15 cellular contexts compared by ENCODE assay signal in the genomic region with DNA sequence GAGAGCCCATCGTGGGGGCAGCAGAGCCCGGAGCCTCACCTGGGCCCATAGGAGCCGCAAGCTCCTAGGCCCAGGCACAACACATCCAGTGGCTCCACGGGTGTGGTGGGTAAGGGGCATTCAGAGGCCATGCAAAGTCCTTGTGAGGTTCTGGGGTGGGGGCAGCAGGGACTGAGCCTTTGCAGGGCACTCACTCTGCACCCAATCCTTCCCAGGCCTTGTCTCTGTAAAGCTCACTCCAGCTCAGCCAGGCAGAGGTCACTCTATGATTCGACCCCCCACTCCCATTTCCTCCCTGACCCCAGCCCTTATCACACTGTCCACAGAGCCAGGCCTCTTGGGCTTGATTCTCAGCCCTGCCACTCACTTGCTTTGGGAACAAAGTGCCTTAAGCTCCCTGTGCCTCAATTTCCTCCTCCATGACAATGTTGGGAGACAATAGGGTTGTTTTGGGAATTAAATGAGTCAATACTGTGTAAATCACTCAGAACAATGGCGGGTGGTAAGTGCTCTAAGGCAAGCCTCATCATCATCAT.
"Had no signal": no experiment of that assay in that cellular context is flagged by ENCODE, and none has a peak within 500 bp of the region (broad histone marks: within the 10 kb centered on the region; RNA-seq: fewer than 3 reads in every experiment).

No MANE protein-coding gene starts in this region.

- DNase-seq: activated CD4-positive, alpha-beta T cell treated with anti-CD3 and anti-CD28 coated beads for 1 hour; activated CD4-positive, alpha-beta T cell treated with anti-CD3 and anti-CD28 coated beads, Interleukin-2, amount 50 U/mL, for 48 hours; activated naive CD4-positive, alpha-beta T cell; glutamatergic neuron; immature natural killer cell; nephron progenitor cell; small intestine; transverse colon had no signal

- H3K27ac ChIP-seq: dorsolateral prefrontal cortex, esophagus muscularis mucosa, transverse colon had no signal

- H3K36me3 ChIP-seq: esophagus muscularis mucosa, transverse colon had no signal

- FAIRE-seq: endometrium, small intestine had no signal

- ATAC-seq: stimulated activated effector memory CD8-positive, alpha-beta T cell treated with anti-CD3 and anti-CD28 coated beads, Interleukin-12 subunit alpha, Interleukin-12 subunit beta, amount 100 ng/mL, for 72 hours had no signal

- H3K27me3 ChIP-seq: dorsolateral prefrontal cortex, esophagus muscularis mucosa, transverse colon had no signal

- H3K4me3 Mint-ChIP-seq: activated T-helper 1 cell treated with anti-CD3 and anti-CD28 coated beads, Interleukin-12 subunit alpha, Interleukin-12 subunit beta, Interleukin-2, Interleukin-4 antibody, amounts not matched to agents 30 ng/mL and 10 ng/mL and 1 ng/mL, durations not matched to agents 14 hours and 24 hours and 36 hours; immature natural killer cell; memory B cell; nephron progenitor cell; stimulated activated effector memory CD8-positive, alpha-beta T cell treated with anti-CD3 and anti-CD28 coated beads, Interleukin-12 subunit alpha, Interleukin-12 subunit beta, amount 100 ng/mL, for 72 hours; T-helper 2 cell treated with Interferon-gamma antibody and Interleukin-4, amounts not matched to agents 5 μg/mL and 100 μg/mL, for 36 hours had no signal

- H3K4me3 ChIP-seq: dorsolateral prefrontal cortex, esophagus muscularis mucosa, transverse colon had no signal

- H3K9me3 ChIP-seq: transverse colon had no signal

- H3K27ac Mint-ChIP-seq: activated T-helper 1 cell treated with anti-CD3 and anti-CD28 coated beads, Interleukin-12 subunit alpha, Interleukin-12 subunit beta, Interleukin-2, Interleukin-4 antibody, amounts not matched to agents 30 ng/mL and 10 ng/mL and 1 ng/mL, durations not matched to agents 14 hours and 24 hours and 36 hours; immature natural killer cell; memory B cell; nephron progenitor cell; stimulated activated effector memory CD8-positive, alpha-beta T cell treated with anti-CD3 and anti-CD28 coated beads, Interleukin-12 subunit alpha, Interleukin-12 subunit beta, amount 100 ng/mL, for 72 hours; T-helper 2 cell treated with Interferon-gamma antibody and Interleukin-4, amounts not matched to agents 5 μg/mL and 100 μg/mL, for 36 hours had no signal
